Comparison of ENCODE assay signal across 16 cellular contexts in the genomic region with DNA sequence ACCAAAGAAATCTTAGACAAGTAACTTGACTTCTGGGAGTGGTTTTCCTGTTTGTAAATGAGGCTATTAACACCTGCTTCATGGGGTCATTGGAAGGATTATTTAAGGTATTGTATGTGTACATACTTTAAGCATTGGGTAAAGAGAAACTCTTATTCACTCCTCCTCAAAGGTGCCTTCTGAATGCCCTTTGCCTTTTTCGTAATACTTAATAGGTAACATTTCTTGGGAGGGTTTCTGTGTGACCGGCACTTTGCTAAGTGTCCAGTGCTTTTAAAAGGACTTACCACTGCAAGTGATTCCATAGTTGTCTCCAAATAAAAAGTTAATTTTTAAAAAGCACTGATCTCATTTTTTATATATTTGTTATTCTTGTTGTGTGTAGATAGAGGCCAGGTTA.
"Had no signal": no experiment of that assay in that cellular context is flagged by ENCODE, and none has a peak within 500 bp of the region (broad histone marks: within the 10 kb centered on the region; RNA-seq: fewer than 3 reads in every experiment).

No MANE protein-coding gene starts in this region.

- DNase-seq: activated CD4-positive, alpha-beta T cell treated with anti-CD3 and anti-CD28 coated beads for 1 hour; activated CD4-positive, alpha-beta T cell treated with anti-CD3 and anti-CD28 coated beads, Interleukin-2, amount 50 U/mL, for 4 hours; activated naive CD4-positive, alpha-beta T cell treated with anti-CD3 and anti-CD28 coated beads, Interleukin-2, amount 10 ng/mL, durations not matched to agents 7 days and 5 days; activated T-cell treated with anti-CD3 and anti-CD28 coated beads for 4 hours; erythroblast; heart right ventricle; pancreas; retina; SK-N-SH; stimulated activated CD4-positive, alpha-beta T cell treated with anti-CD3 and anti-CD28 coated beads, Interleukin-2, amount 100 ng/mL, for 48 hours; stimulated activated naive CD4-positive, alpha-beta T cell; T-helper 1 cell; T1000 had no signal

- H3K27ac Mint-ChIP-seq: activated naive CD4-positive, alpha-beta T cell treated with anti-CD3 and anti-CD28 coated beads, Interleukin-2, amount 10 ng/mL, durations not matched to agents 7 days and 5 days; activated T-helper 2 cell treated with anti-CD3 and anti-CD28 coated beads, Interferon-gamma antibody, Interleukin-2, Interleukin-4, amounts not matched to agents 10 μg/mL and 5 μg/mL and 100 μg/mL, durations not matched to agents 14 hours and 24 hours and 36 hours had no signal

- H3K36me3 ChIP-seq: gastroesophageal sphincter, pancreas had no signal

- H3K9me3 Mint-ChIP-seq: activated naive CD4-positive, alpha-beta T cell treated with anti-CD3 and anti-CD28 coated beads, Interleukin-2, amount 10 ng/mL, durations not matched to agents 7 days and 5 days; activated T-helper 2 cell treated with anti-CD3 and anti-CD28 coated beads, Interferon-gamma antibody, Interleukin-2, Interleukin-4, amounts not matched to agents 10 μg/mL and 5 μg/mL and 100 μg/mL, durations not matched to agents 14 hours and 24 hours and 36 hours had no signal

- H3K27me3 Mint-ChIP-seq: activated naive CD4-positive, alpha-beta T cell treated with anti-CD3 and anti-CD28 coated beads, Interleukin-2, amount 10 ng/mL, durations not matched to agents 7 days and 5 days had no signal

- ATAC-seq: gastroesophageal sphincter, heart right ventricle had no signal

- FAIRE-seq: pancreas had no signal

- H3K9ac ChIP-seq: SK-N-SH had no signal

- H3K9me3 ChIP-seq: gastroesophageal sphincter, heart right ventricle, pancreas, SK-N-SH, tibial nerve had no signal

- H3K27me3 ChIP-seq: gastroesophageal sphincter, heart right ventricle, pancreas, tibial nerve had no signal

- H3K27ac ChIP-seq: gastroesophageal sphincter, pancreas, tibial nerve had no signal

- H3K4me3 Mint-ChIP-seq: activated naive CD4-positive, alpha-beta T cell treated with anti-CD3 and anti-CD28 coated beads, Interleukin-2, amount 10 ng/mL, durations not matched to agents 7 days and 5 days had no signal

- H3K4me3 ChIP-seq: gastroesophageal sphincter, heart right ventricle, pancreas, tibial nerve had no signal
